In genomic region chr15:70815011-70815410, GRCh38 we compare ENCODE assay signal across 2 cellular contexts. TPM values are rescaled to one million over a fixed set of nuclear protein-coding genes. Genes with fewer than 3 reads are reported as not detected.
"Had no signal": no experiment of that assay in that cellular context is flagged by ENCODE, and none has a peak within 500 bp of the region (broad histone marks: within the 10 kb centered on the region; RNA-seq: fewer than 3 reads in every experiment).

No MANE protein-coding gene starts in this region.

RNA-seq across cellular contexts. Expression of gene LARP6, which starts 38.9 kb away (rescaled TPM):
- total RNA-seq: K562 had no signal
- polyA plus RNA-seq: IgD-negative memory B cell, K562 had no signal
